ENCODE assay signal across 22 cellular contexts in the genomic region with DNA sequence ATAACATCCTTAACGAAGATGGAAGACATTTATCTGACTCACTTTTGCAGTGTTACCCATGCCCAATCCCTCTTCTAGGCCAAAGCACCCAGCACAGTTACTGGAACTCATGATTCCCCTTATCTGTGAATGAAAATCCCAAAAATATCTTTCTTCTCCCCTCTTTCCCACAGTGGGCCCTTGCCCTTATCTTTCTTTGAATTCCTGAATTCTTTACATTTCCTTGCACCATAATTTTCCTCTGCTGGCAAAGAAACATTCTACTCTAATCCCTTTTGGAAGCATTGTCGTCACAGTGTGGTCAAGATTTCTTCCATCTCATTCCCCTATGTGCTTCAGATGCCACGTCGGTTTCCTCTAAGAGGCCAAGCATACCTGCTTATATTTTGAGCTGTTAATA.
"Had no signal": no experiment of that assay in that cellular context is flagged by ENCODE, and none has a peak within 500 bp of the region (broad histone marks: within the 10 kb centered on the region; RNA-seq: fewer than 3 reads in every experiment).

No MANE protein-coding gene starts in this region.

- H3K9me3 Mint-ChIP-seq: activated CD4-positive, alpha-beta memory T cell treated with anti-CD3 and anti-CD28 coated beads for 36 hours; activated CD4-positive, alpha-beta T cell treated with anti-CD3 and anti-CD28 coated beads, Interleukin-2, amount 10 ng/mL, durations not matched to agents 7 days and 5 days; activated naive CD4-positive, alpha-beta T cell treated with anti-CD3 and anti-CD28 coated beads, Interleukin-2, amount 10 ng/mL, durations not matched to agents 7 days and 5 days had no signal

- DNase-seq: activated CD4-positive, alpha-beta memory T cell treated with anti-CD3 and anti-CD28 coated beads for 36 hours; activated CD4-positive, alpha-beta T cell treated with anti-CD3 and anti-CD28 coated beads, Interleukin-2, amount 10 ng/mL, durations not matched to agents 7 days and 5 days; activated CD4-positive, CD25-positive, alpha-beta regulatory T cell; activated gamma-delta T cell; activated naive CD4-positive, alpha-beta T cell treated with anti-CD3 and anti-CD28 coated beads, Interleukin-2, amount 10 ng/mL, durations not matched to agents 7 days and 5 days; activated naive CD8-positive, alpha-beta T cell treated with anti-CD3 and anti-CD28 coated beads for 36 hours; activated T-cell treated with anti-CD3 and anti-CD28 coated beads for 4 hours; activated T-cell treated with anti-CD3 and anti-CD28 coated beads, Interleukin-2, amount 50 U/mL, for 48 hours; aorta; Kasumi-1; KBM-7; NCI-H1105 treated with DMSO at 0.1 percent for 48 hours; NCI-H1436 treated with DMSO at 0.1 percent for 48 hours; NCI-H187; NCI-H2081 treated with DMSO at 0.1 percent for 48 hours; NCI-H526; SHP77 treated with DMSO at 0.1 percent for 48 hours; T-helper 17 cell; T-helper 9 cell had no signal

- H3K27me3 Mint-ChIP-seq: brain had no signal

- ATAC-seq: activated T-helper 17 cell treated with anti-CD3 and anti-CD28 coated beads, Interleukin-2, amount 50 U/mL, for 72 hours; T-helper 17 cell had no signal

- H3K36me3 Mint-ChIP-seq: activated CD4-positive, alpha-beta memory T cell treated with anti-CD3 and anti-CD28 coated beads for 36 hours; activated naive CD4-positive, alpha-beta T cell treated with anti-CD3 and anti-CD28 coated beads, Interleukin-2, amount 10 ng/mL, durations not matched to agents 7 days and 5 days; activated naive CD8-positive, alpha-beta T cell treated with anti-CD3 and anti-CD28 coated beads for 36 hours; brain had no signal

- H3K27ac Mint-ChIP-seq: activated CD4-positive, alpha-beta memory T cell treated with anti-CD3 and anti-CD28 coated beads for 36 hours; activated CD4-positive, alpha-beta T cell treated with anti-CD3 and anti-CD28 coated beads, Interleukin-2, amount 10 ng/mL, durations not matched to agents 7 days and 5 days; activated naive CD4-positive, alpha-beta T cell treated with anti-CD3 and anti-CD28 coated beads, Interleukin-2, amount 10 ng/mL, durations not matched to agents 7 days and 5 days; activated naive CD8-positive, alpha-beta T cell treated with anti-CD3 and anti-CD28 coated beads for 36 hours; activated T-helper 17 cell treated with anti-CD3 and anti-CD28 coated beads, Interleukin-2, amount 50 U/mL, for 72 hours; T-helper 17 cell had no signal

- H3K4me1 Mint-ChIP-seq: activated CD4-positive, alpha-beta T cell treated with anti-CD3 and anti-CD28 coated beads, Interleukin-2, amount 10 ng/mL, durations not matched to agents 7 days and 5 days; activated naive CD4-positive, alpha-beta T cell treated with anti-CD3 and anti-CD28 coated beads, Interleukin-2, amount 10 ng/mL, durations not matched to agents 7 days and 5 days; activated naive CD8-positive, alpha-beta T cell treated with anti-CD3 and anti-CD28 coated beads for 36 hours; activated T-helper 17 cell treated with anti-CD3 and anti-CD28 coated beads, Interleukin-2, amount 50 U/mL, for 72 hours; central memory CD8-positive, alpha-beta T cell; T-helper 17 cell had no signal

- H3K4me3 Mint-ChIP-seq: activated CD4-positive, alpha-beta memory T cell treated with anti-CD3 and anti-CD28 coated beads for 36 hours; activated CD4-positive, alpha-beta T cell treated with anti-CD3 and anti-CD28 coated beads, Interleukin-2, amount 10 ng/mL, durations not matched to agents 7 days and 5 days; activated naive CD4-positive, alpha-beta T cell treated with anti-CD3 and anti-CD28 coated beads, Interleukin-2, amount 10 ng/mL, durations not matched to agents 7 days and 5 days; activated naive CD8-positive, alpha-beta T cell treated with anti-CD3 and anti-CD28 coated beads for 36 hours; activated T-helper 17 cell treated with anti-CD3 and anti-CD28 coated beads, Interleukin-2, amount 50 U/mL, for 72 hours; brain; central memory CD8-positive, alpha-beta T cell; T-helper 17 cell had no signal
